ENCODE assay signal across 26 cellular contexts in genomic region chr4:55826986-55827385, GRCh38. TPM values are rescaled to one million over a fixed set of nuclear protein-coding genes. Genes with fewer than 3 reads are reported as not detected.
"Had no signal": no experiment of that assay in that cellular context is flagged by ENCODE, and none has a peak within 500 bp of the region (broad histone marks: within the 10 kb centered on the region; RNA-seq: fewer than 3 reads in every experiment).

No MANE protein-coding gene starts in this region.

- H3K36me3 ChIP-seq: colonic mucosa, esophagus muscularis mucosa, esophagus squamous epithelium, gastrocnemius medialis, gastroesophageal sphincter, heart left ventricle, heart right ventricle had no signal

- H3K27me3 ChIP-seq: colonic mucosa had no signal

- H3K9me3 ChIP-seq: colonic mucosa, esophagus muscularis mucosa, esophagus squamous epithelium, gastrocnemius medialis, gastroesophageal sphincter, heart left ventricle, heart right ventricle had no signal

- DNase-seq: colonic mucosa; cortex of kidney; dermis blood vessel endothelial cell; dorsolateral prefrontal cortex; effector CD4-positive, alpha-beta T cell; effector CD8-positive, alpha-beta T cell; effector memory CD4-positive, alpha-beta T cell; effector memory CD8-positive, alpha-beta T cell; endodermal cell; erythroblast; esophagus squamous epithelium; foreskin fibroblast; foreskin keratinocyte; foreskin melanocyte; gastrocnemius medialis; glutamatergic neuron; head of caudate nucleus; heart left ventricle; heart right ventricle had no signal

- H3K4me1 ChIP-seq: colonic mucosa, esophagus muscularis mucosa, esophagus squamous epithelium, foreskin keratinocyte, gastrocnemius medialis, gastroesophageal sphincter, heart left ventricle, heart right ventricle had no signal

- H3K27ac ChIP-seq: colonic mucosa, coronary artery, dorsolateral prefrontal cortex, epithelial cell of prostate, esophagus muscularis mucosa, esophagus squamous epithelium, foreskin keratinocyte, gastrocnemius medialis, gastroesophageal sphincter, heart left ventricle, heart right ventricle had no signal

- H3K4me3 ChIP-seq: colonic mucosa, coronary artery, dorsolateral prefrontal cortex, esophagus muscularis mucosa, esophagus squamous epithelium, gastrocnemius medialis, gastroesophageal sphincter, heart left ventricle, heart right ventricle had no signal

RNA-seq across cellular contexts. Expression of gene EXOC1L, which starts 7.4 kb away (rescaled TPM):
- polyA plus RNA-seq: endothelial cell of umbilical vein, esophagus, fibroblast of lung, foreskin keratinocyte, heart left ventricle had no signal
